ENCODE assay signal across 1 cellular context in the genomic region with DNA sequence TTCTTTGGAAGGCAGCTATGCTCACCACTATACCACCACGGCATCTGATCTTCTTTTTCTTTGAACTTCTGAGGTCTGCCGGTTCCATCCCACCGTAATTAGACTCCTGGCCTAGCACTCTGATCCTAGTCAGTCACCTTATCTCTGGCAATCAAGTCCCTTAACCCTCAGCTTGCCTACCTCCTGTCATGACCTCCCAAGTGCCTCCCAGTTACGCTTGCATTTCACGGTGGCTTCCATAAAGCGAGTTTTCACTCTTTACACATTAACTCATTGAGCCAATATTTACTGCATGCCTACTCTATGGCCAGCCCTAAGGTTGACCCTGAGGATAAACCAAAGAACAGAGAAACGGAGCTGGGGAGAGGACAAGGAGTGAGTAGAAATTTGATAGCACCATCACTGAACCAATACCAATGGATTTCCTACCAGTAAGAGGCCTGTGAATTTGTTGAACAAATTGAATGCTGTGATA.
TF ChIP-seq lines count a peak whose summit lies in the region.

No MANE protein-coding gene starts in this region.

TF ChIP-seq in HepG2, 621 proteins besides CTCF, POLR2A, EP300 and RAD21 (continued from another document and continues in another):
- TF ChIP-seq, protein P1, sequence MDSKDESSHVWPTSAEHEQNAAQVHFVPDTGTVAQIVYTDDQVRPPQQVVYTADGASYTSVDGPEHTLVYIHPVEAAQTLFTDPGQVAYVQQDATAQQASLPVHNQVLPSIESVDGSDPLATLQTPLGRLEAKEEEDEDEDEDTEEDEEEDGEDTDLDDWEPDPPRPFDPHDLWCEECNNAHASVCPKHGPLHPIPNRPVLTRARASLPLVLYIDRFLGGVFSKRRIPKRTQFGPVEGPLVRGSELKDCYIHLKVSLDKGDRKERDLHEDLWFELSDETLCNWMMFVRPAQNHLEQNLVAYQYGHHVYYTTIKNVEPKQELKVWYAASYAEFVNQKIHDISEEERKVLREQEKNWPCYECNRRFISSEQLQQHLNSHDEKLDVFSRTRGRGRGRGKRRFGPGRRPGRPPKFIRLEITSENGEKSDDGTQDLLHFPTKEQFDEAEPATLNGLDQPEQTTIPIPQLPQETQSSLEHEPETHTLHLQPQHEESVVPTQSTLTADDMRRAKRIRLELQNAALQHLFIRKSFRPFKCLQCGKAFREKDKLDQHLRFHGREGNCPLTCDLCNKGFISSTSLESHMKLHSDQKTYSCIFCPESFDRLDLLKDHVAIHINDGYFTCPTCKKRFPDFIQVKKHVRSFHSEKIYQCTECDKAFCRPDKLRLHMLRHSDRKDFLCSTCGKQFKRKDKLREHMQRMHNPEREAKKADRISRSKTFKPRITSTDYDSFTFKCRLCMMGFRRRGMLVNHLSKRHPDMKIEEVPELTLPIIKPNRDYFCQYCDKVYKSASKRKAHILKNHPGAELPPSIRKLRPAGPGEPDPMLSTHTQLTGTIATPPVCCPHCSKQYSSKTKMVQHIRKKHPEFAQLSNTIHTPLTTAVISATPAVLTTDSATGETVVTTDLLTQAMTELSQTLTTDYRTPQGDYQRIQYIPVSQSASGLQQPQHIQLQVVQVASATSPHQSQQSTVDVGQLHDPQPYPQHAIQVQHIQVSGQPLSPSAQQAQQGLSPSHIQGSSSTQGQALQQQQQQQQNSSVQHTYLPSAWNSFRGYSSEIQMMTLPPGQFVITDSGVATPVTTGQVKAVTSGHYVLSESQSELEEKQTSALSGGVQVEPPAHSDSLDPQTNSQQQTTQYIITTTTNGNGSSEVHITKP (CRISPR knock-in tag; IDR thresholded peaks at IDR 0.05; ENCODE audit: low read depth): peak; percentile 56; the same call in 1 of the 2 replicates
- TF ChIP-seq ZNF224 (CRISPR knock-in tag; IDR thresholded peaks at IDR 0.05): 0 out of 2 replicates have a peak, but pooled peaks have one; percentile 58
- TF ChIP-seq, protein P2, sequence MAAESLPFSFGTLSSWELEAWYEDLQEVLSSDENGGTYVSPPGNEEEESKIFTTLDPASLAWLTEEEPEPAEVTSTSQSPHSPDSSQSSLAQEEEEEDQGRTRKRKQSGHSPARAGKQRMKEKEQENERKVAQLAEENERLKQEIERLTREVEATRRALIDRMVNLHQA (CRISPR knock-in tag; IDR thresholded peaks at IDR 0.05): no peak
- peak; percentile 94; the same call in 1 of the 2 replicates for TF ChIP-seq TOPORS (CRISPR knock-in tag; IDR thresholded peaks at IDR 0.05)
- TF ChIP-seq, protein P3, sequence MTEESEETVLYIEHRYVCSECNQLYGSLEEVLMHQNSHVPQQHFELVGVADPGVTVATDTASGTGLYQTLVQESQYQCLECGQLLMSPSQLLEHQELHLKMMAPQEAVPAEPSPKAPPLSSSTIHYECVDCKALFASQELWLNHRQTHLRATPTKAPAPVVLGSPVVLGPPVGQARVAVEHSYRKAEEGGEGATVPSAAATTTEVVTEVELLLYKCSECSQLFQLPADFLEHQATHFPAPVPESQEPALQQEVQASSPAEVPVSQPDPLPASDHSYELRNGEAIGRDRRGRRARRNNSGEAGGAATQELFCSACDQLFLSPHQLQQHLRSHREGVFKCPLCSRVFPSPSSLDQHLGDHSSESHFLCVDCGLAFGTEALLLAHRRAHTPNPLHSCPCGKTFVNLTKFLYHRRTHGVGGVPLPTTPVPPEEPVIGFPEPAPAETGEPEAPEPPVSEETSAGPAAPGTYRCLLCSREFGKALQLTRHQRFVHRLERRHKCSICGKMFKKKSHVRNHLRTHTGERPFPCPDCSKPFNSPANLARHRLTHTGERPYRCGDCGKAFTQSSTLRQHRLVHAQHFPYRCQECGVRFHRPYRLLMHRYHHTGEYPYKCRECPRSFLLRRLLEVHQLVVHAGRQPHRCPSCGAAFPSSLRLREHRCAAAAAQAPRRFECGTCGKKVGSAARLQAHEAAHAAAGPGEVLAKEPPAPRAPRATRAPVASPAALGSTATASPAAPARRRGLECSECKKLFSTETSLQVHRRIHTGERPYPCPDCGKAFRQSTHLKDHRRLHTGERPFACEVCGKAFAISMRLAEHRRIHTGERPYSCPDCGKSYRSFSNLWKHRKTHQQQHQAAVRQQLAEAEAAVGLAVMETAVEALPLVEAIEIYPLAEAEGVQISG (CRISPR knock-in tag; IDR thresholded peaks at IDR 0.05): peak; percentile 68; the same call in 1 of the 2 replicates
- TF ChIP-seq, protein P4, sequence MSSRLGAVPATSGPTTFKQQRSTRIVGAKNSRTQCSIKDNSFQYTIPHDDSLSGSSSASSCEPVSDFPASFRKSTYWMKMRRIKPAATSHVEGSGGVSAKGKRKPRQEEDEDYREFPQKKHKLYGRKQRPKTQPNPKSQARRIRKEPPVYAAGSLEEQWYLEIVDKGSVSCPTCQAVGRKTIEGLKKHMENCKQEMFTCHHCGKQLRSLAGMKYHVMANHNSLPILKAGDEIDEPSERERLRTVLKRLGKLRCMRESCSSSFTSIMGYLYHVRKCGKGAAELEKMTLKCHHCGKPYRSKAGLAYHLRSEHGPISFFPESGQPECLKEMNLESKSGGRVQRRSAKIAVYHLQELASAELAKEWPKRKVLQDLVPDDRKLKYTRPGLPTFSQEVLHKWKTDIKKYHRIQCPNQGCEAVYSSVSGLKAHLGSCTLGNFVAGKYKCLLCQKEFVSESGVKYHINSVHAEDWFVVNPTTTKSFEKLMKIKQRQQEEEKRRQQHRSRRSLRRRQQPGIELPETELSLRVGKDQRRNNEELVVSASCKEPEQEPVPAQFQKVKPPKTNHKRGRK (CRISPR knock-in tag; IDR thresholded peaks at IDR 0.05): no peak
- no peak for TF ChIP-seq SSRP1 (CRISPR knock-in tag; IDR thresholded peaks at IDR 0.05)
- no peak; the same call in 1 of the 2 replicates for TF ChIP-seq ZNF124 (CRISPR knock-in tag; IDR thresholded peaks at IDR 0.05)
- TF ChIP-seq, protein P5, sequence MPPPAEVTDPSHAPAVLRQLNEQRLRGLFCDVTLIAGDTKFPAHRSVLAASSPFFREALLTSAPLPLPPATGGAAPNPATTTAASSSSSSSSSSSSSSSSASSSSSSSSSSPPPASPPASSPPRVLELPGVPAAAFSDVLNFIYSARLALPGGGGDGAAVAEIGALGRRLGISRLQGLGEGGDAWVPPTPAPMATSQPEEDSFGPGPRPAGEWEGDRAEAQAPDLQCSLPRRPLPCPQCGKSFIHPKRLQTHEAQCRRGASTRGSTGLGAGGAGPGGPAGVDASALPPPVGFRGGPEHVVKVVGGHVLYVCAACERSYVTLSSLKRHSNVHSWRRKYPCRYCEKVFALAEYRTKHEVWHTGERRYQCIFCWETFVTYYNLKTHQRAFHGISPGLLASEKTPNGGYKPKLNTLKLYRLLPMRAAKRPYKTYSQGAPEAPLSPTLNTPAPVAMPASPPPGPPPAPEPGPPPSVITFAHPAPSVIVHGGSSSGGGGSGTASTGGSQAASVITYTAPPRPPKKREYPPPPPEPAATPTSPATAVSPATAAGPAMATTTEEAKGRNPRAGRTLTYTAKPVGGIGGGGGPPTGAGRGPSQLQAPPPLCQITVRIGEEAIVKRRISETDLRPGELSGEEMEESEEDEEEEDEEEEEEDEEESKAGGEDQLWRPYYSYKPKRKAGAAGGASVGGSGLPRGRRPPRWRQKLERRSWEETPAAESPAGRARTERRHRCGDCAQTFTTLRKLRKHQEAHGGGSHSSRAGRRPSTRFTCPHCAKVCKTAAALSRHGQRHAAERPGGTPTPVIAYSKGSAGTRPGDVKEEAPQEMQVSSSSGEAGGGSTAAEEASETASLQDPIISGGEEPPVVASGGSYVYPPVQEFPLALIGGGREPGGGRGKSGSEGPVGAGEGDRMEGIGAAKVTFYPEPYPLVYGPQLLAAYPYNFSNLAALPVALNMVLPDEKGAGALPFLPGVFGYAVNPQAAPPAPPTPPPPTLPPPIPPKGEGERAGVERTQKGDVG (CRISPR knock-in tag; IDR thresholded peaks at IDR 0.05; ENCODE audit: borderline replicate concordance): no peak
- peak; percentile 73; the same call in 1 of the 2 replicates for TF ChIP-seq ZNF136 (CRISPR knock-in tag; IDR thresholded peaks at IDR 0.05; ENCODE audit: low read depth)
- TF ChIP-seq FOSL1 (CRISPR knock-in tag; IDR thresholded peaks at IDR 0.05; ENCODE audit: borderline replicate concordance): no peak
- no peak; the same call in 1 of the 2 replicates for TF ChIP-seq ZNF121 (CRISPR knock-in tag; IDR thresholded peaks at IDR 0.05)
- no peak for TF ChIP-seq ZNF546 (CRISPR knock-in tag; conservative IDR thresholded peaks at IDR 0.05)
- TF ChIP-seq ZNF101 (CRISPR knock-in tag; IDR thresholded peaks at IDR 0.05; ENCODE audit: borderline replicate concordance, low read depth): no peak
- peak; percentile 72 for TF ChIP-seq FOXA1 (IDR thresholded peaks at IDR 0.05)
- peak; percentile 95 for TF ChIP-seq FOXA1 (CRISPR knock-in tag; IDR thresholded peaks at IDR 0.05)
- no peak for TF ChIP-seq SUZ12 (IDR thresholded peaks at IDR 0.05; ENCODE audit: low read depth, low read length)
- TF ChIP-seq ZNF776 (CRISPR knock-in tag; IDR thresholded peaks at IDR 0.05): no peak
- TF ChIP-seq ZNF674 (CRISPR knock-in tag; IDR thresholded peaks at IDR 0.05; ENCODE audit: low read depth): no peak
- TF ChIP-seq, protein P6, sequence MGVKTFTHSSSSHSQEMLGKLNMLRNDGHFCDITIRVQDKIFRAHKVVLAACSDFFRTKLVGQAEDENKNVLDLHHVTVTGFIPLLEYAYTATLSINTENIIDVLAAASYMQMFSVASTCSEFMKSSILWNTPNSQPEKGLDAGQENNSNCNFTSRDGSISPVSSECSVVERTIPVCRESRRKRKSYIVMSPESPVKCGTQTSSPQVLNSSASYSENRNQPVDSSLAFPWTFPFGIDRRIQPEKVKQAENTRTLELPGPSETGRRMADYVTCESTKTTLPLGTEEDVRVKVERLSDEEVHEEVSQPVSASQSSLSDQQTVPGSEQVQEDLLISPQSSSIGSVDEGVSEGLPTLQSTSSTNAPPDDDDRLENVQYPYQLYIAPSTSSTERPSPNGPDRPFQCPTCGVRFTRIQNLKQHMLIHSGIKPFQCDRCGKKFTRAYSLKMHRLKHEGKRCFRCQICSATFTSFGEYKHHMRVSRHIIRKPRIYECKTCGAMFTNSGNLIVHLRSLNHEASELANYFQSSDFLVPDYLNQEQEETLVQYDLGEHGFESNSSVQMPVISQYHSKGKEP (CRISPR knock-in tag; IDR thresholded peaks at IDR 0.05): no peak
- TF ChIP-seq EZH2 (conservative IDR thresholded peaks at IDR 0.05; ENCODE audit: low read depth, low read length): no peak
- TF ChIP-seq NFKBIZ (CRISPR knock-in tag; IDR thresholded peaks at IDR 0.05): no peak
- TF ChIP-seq, protein P7, sequence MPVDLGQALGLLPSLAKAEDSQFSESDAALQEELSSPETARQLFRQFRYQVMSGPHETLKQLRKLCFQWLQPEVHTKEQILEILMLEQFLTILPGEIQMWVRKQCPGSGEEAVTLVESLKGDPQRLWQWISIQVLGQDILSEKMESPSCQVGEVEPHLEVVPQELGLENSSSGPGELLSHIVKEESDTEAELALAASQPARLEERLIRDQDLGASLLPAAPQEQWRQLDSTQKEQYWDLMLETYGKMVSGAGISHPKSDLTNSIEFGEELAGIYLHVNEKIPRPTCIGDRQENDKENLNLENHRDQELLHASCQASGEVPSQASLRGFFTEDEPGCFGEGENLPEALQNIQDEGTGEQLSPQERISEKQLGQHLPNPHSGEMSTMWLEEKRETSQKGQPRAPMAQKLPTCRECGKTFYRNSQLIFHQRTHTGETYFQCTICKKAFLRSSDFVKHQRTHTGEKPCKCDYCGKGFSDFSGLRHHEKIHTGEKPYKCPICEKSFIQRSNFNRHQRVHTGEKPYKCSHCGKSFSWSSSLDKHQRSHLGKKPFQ (CRISPR knock-in tag; IDR thresholded peaks at IDR 0.05; ENCODE audit: insufficient replicate concordance): no peak
- TF ChIP-seq ZSCAN9 (CRISPR knock-in tag; IDR thresholded peaks at IDR 0.05; ENCODE audit: borderline replicate concordance): peak; percentile 63; the same call in 1 of the 2 replicates
- peak; percentile 8; the same call in 1 of the 2 replicates for TF ChIP-seq RFX3 (CRISPR knock-in tag; IDR thresholded peaks at IDR 0.05)
- TF ChIP-seq ZNF766 (CRISPR knock-in tag; IDR thresholded peaks at IDR 0.05; ENCODE audit: borderline replicate concordance): 0 out of 2 replicates have a peak, but pooled peaks have one; percentile 25
- TF ChIP-seq, protein P8, sequence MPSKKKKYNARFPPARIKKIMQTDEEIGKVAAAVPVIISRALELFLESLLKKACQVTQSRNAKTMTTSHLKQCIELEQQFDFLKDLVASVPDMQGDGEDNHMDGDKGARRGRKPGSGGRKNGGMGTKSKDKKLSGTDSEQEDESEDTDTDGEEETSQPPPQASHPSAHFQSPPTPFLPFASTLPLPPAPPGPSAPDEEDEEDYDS (CRISPR knock-in tag; IDR thresholded peaks at IDR 0.05): peak; percentile 64
- TF ChIP-seq MLLT10 (CRISPR knock-in tag; IDR thresholded peaks at IDR 0.05): no peak
- TF ChIP-seq, protein P9, sequence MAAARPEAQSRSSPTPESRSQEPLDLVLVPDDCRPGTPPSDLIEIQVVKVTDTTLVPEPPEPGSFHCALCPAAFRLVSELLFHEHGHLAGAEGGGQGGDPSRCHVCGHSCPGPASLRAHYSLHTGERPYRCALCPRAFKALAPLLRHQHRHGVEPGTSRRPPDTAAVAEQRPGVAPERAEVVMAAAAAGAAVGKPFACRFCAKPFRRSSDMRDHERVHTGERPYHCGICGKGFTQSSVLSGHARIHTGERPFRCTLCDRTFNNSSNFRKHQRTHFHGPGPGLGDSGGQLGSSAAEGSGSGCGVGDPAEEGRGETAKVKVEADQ (CRISPR knock-in tag; IDR thresholded peaks at IDR 0.05; ENCODE audit: borderline replicate concordance): no peak
- no peak for TF ChIP-seq ZNF496 (CRISPR knock-in tag; IDR thresholded peaks at IDR 0.05; ENCODE audit: insufficient replicate concordance)
- TF ChIP-seq, protein P10, sequence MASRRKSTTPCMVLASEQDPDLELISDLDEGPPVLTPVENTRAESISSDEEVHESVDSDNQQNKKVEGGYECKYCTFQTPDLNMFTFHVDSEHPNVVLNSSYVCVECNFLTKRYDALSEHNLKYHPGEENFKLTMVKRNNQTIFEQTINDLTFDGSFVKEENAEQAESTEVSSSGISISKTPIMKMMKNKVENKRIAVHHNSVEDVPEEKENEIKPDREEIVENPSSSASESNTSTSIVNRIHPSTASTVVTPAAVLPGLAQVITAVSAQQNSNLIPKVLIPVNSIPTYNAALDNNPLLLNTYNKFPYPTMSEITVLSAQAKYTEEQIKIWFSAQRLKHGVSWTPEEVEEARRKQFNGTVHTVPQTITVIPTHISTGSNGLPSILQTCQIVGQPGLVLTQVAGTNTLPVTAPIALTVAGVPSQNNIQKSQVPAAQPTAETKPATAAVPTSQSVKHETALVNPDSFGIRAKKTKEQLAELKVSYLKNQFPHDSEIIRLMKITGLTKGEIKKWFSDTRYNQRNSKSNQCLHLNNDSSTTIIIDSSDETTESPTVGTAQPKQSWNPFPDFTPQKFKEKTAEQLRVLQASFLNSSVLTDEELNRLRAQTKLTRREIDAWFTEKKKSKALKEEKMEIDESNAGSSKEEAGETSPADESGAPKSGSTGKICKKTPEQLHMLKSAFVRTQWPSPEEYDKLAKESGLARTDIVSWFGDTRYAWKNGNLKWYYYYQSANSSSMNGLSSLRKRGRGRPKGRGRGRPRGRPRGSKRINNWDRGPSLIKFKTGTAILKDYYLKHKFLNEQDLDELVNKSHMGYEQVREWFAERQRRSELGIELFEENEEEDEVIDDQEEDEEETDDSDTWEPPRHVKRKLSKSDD (CRISPR knock-in tag; IDR thresholded peaks at IDR 0.05; ENCODE audit: low read depth): peak; percentile 71; the same call in 1 of the 2 replicates
- TF ChIP-seq ZFP82 (CRISPR knock-in tag; IDR thresholded peaks at IDR 0.05; ENCODE audit: borderline replicate concordance): no peak
- no peak for TF ChIP-seq ZNF569 (CRISPR knock-in tag; IDR thresholded peaks at IDR 0.05; ENCODE audit: borderline replicate concordance)
- TF ChIP-seq CAMTA2 (CRISPR knock-in tag; IDR thresholded peaks at IDR 0.05; ENCODE audit: borderline replicate concordance): no peak
- peak; percentile 81 for TF ChIP-seq FOSL2 (CRISPR knock-in tag; IDR thresholded peaks at IDR 0.05)
- TF ChIP-seq SIX4 (CRISPR knock-in tag; IDR thresholded peaks at IDR 0.05): peak; percentile 95
- TF ChIP-seq REL (CRISPR knock-in tag; conservative IDR thresholded peaks at IDR 0.05): no peak
- TF ChIP-seq HES4 (CRISPR knock-in tag; IDR thresholded peaks at IDR 0.05; ENCODE audit: borderline replicate concordance): no peak
- TF ChIP-seq GABPA (IDR thresholded peaks at IDR 0.05; ENCODE audit: low read depth, low read length): no peak
- TF ChIP-seq GABPA (CRISPR knock-in tag; IDR thresholded peaks at IDR 0.05; ENCODE audit: low read depth): peak; percentile 47; the same call in 1 of the 2 replicates
